9 cellular contexts compared by ENCODE assay signal in the genomic region with DNA sequence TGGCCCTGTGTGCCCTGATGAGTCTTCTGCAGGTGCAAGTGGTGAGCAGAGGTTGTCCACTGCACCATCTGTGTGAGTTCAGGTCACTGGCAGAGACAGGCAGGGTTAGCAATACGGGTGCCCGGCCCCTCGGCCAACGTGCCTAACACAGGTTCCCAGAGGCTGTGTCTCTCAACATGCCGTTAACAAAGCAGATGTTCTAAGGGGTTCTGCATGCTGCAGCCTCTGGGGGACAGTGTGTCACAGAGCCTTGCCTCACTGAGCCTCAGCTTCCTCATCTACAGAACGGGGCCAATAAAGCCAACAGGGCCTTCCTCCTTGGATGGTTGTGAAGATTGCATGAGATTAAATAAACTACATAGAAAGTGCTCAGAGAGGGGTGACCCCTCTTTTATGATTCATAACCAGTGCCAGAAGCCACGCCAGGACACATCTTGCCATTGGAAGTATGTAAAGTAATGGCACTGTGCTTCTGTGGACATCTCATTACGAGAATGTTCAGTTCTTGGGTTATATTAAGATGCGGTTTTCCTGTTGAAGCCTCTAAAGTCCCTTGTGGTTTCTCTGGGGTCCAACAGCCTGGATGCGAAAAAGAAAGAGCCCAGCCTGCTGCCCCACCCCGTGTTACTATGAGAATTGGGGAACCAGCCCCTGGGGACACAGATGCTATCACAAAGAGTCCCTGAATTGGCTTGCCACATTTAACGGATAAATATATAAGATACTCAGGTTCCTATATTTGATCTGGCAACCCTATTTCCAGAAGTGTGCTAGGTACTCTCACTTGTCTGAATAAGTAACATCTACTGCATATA. TPM values are rescaled to one million over a fixed set of nuclear protein-coding genes. Genes with fewer than 3 reads are reported as not detected.
A peak's percentile ranks its signal among the peaks of the same experiment; 100 is the strongest.
DNase-seq lines count a peak whose midpoint lies in the region; ATAC-seq and TF ChIP-seq lines count a peak whose summit lies in the region.
"Had no signal": no experiment of that assay in that cellular context is flagged by ENCODE, and none has a peak within 500 bp of the region (broad histone marks: within the 10 kb centered on the region; RNA-seq: fewer than 3 reads in every experiment).

No MANE protein-coding gene starts in this region.

- H3K27ac ChIP-seq in effector memory CD4-positive, alpha-beta T cell (ENCODE audit: insufficient read depth, low read length, poor library complexity, severe bottlenecking): no peak overlapping the region
- H3K27ac ChIP-seq in hepatocyte: no peak overlapping the region

- no peaks in the 10 kb centered on the region for H3K79me2 ChIP-seq in hepatocyte

- H3K4me1 ChIP-seq in effector memory CD4-positive, alpha-beta T cell (ENCODE audit: control insufficient read depth, insufficient read depth, low read length, poor library complexity, severe bottlenecking): peaks cover 20% of the 10 kb centered on the region
- no peaks in the 10 kb centered on the region for H3K4me1 ChIP-seq in hepatocyte (ENCODE audit: insufficient read depth)

- no peaks in the 10 kb centered on the region for H4K20me1 ChIP-seq in hepatocyte (ENCODE audit: insufficient read depth, poor library complexity, severe bottlenecking)

- H3K4me3 ChIP-seq in effector memory CD4-positive, alpha-beta T cell (ENCODE audit: insufficient read depth, low read depth, low read length, poor library complexity, severe bottlenecking): peak overlapping the region; percentile 12
- H3K4me3 ChIP-seq in hepatocyte: no peak overlapping the region

- no peaks in the 10 kb centered on the region for H3K9me3 Mint-ChIP-seq in IgD-negative memory B cell

- no peak for TF ChIP-seq CTCF in hepatocyte (IDR thresholded peaks at IDR 0.05; ENCODE audit: poor library complexity)

- H3K27me3 Mint-ChIP-seq in IgD-negative memory B cell: no peaks in the 10 kb centered on the region

- peaks cover 47 to 63% (median 58%) of the 10 kb centered on the region in 3 donors for H3K4me1 Mint-ChIP-seq in IgD-negative memory B cell

- H3K9me2 ChIP-seq in hepatocyte (replicated peaks; ENCODE audit: insufficient read depth): no peaks in the 10 kb centered on the region

- peak overlapping the region; percentile 57 to 92 (median 74) for H3K4me3 Mint-ChIP-seq in IgD-negative memory B cell

- DNase-seq in effector memory CD4-positive, alpha-beta T cell: no peak
- no peak for DNase-seq in hepatocyte (ENCODE audit: low spot score)
- no peak for DNase-seq in AG20443 (ENCODE audit: low spot score)
- no peak for DNase-seq in activated CD4-positive, alpha-beta T cell treated with anti-CD3 and anti-CD28 coated beads, Interleukin-2, amount 50 U/mL, for 4 hours
- no peak for DNase-seq in LoVo (ENCODE audit: low spot score)

- no peaks in the 10 kb centered on the region for H3K36me3 ChIP-seq in effector memory CD4-positive, alpha-beta T cell (ENCODE audit: control insufficient read depth, insufficient read depth, low read length)
- no peaks in the 10 kb centered on the region for H3K36me3 ChIP-seq in hepatocyte (replicated peaks; ENCODE audit: insufficient read depth, low read depth)

- H3K27me3 ChIP-seq in effector memory CD4-positive, alpha-beta T cell (replicated peaks; ENCODE audit: control insufficient read depth, insufficient read depth, low read length, poor library complexity, severe bottlenecking): no peaks in the 10 kb centered on the region
- H3K27me3 ChIP-seq in hepatocyte: no peaks in the 10 kb centered on the region

- H3K4me2 ChIP-seq in hepatocyte: no peak overlapping the region

- peaks cover 3% of the 10 kb centered on the region for H3K36me3 Mint-ChIP-seq in IgD-negative memory B cell

- H3K9me3 ChIP-seq in effector memory CD4-positive, alpha-beta T cell (ENCODE audit: control insufficient read depth, low read length): no peaks in the 10 kb centered on the region
- no peaks in the 10 kb centered on the region for H3K9me3 ChIP-seq in hepatocyte (ENCODE audit: low read depth)

- 83% methylated on average over 12 of the region's 12 CpGs for WGBS in hepatocyte (ENCODE audit: low lambda C conversion rate, missing lambda C conversion rate)

- H2AFZ ChIP-seq in hepatocyte: no peak overlapping the region

- ATAC-seq in GM18499 (IDR thresholded peaks at IDR 0.05; ENCODE audit: insufficient read depth, unreplicated experiment) (peak; percentile 45), GM21526 (IDR thresholded peaks at IDR 0.05; ENCODE audit: low FRiP score, unreplicated experiment) (peak; percentile 63)
- ATAC-seq: Panc1 had no signal

- peak overlapping the region; percentile 93 to 98 (median 94) for H3K27ac Mint-ChIP-seq in IgD-negative memory B cell

RNA-seq across cellular contexts. Expression of a gene that starts 11.2 kb away (rescaled TPM):
- polyA plus RNA-seq in IgD-negative memory B cell (12.6 TPM), hepatocyte (35.9 and 36.7 TPM in 2 replicates)
- 43.0 and 50.3 TPM in 2 replicates for total RNA-seq in hepatocyte

RNA-seq across cellular contexts. Expression of a gene that starts 43.4 kb away (rescaled TPM):
- 0.53 TPM for polyA plus RNA-seq in IgD-negative memory B cell
- total RNA-seq in hepatocyte: 49.9 and 59.0 TPM in 2 replicates
- polyA plus RNA-seq in hepatocyte: 17.0 and 17.7 TPM in 2 replicates

Comparison
In these comparisons a context has a peak if more than half of its experiments do, and no peak if none do; other contexts are left out.
1. RNA of a gene that starts 43.4 kb away (polyA plus RNA-seq): 17.0 to 17.7 TPM in hepatocyte; 0.53 TPM in IgD-negative memory B cell (single experiment); every median in the first group is over 10 times any median in the second.